In the genomic region with DNA sequence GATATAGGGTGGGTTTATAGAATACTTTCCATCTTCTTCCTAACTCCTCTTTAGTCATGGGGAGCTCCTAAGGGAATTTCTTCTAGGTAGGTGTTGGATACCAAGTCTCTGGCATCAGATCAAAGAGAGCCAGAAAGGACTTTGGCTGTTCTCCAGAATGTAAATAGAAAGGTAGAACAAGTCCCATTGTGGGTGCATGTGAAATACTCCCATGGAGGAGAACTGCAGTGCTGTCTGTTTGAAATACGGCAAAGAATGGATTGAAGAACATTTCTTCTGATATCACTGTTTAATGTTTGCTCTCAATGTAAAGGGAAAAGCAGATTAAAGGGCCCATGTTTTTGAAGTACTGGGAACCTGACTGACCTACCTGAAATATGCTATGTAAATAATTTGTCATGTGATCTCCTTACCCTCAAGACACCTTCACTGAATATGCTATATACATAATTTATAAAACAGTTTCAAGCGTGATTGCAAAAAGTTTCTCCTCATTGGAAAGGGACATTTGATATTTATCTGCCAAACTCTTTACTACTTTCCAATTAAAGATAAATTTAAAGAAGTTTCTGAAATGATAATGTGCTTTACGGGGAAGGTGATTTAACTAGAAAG, we compare ENCODE assay signal across 1 cellular context.
TF ChIP-seq lines count a peak whose summit lies in the region.

No MANE protein-coding gene starts in this region.

TF ChIP-seq in HepG2, 621 proteins besides CTCF, POLR2A, EP300 and RAD21 (continued from another document and continues in another):
- TF ChIP-seq TFDP1 (CRISPR knock-in tag; IDR thresholded peaks at IDR 0.05; ENCODE audit: borderline replicate concordance) = no peak
- no peak for TF ChIP-seq HIVEP1 (CRISPR knock-in tag; IDR thresholded peaks at IDR 0.05)
- TF ChIP-seq XRCC5 (optimal IDR thresholded peaks at IDR 0.05; ENCODE audit: low read length) = no peak
- TF ChIP-seq ZNF350 (CRISPR knock-in tag; IDR thresholded peaks at IDR 0.05; ENCODE audit: borderline replicate concordance, low read depth) = no peak
- TF ChIP-seq ZBTB37 (CRISPR knock-in tag; IDR thresholded peaks at IDR 0.05) = no peak
- no peak for TF ChIP-seq ZBTB42 (CRISPR knock-in tag; IDR thresholded peaks at IDR 0.05)
- no peak for TF ChIP-seq ZZZ3 (CRISPR knock-in tag; IDR thresholded peaks at IDR 0.05; ENCODE audit: borderline replicate concordance)
- TF ChIP-seq MTF1 (CRISPR knock-in tag; IDR thresholded peaks at IDR 0.05) = no peak
- TF ChIP-seq CBX5 (CRISPR knock-in tag; IDR thresholded peaks at IDR 0.05; ENCODE audit: borderline replicate concordance) = no peak
- no peak for TF ChIP-seq ISX (CRISPR knock-in tag; conservative IDR thresholded peaks at IDR 0.05)
- TF ChIP-seq MEIS1 (CRISPR knock-in tag; IDR thresholded peaks at IDR 0.05; ENCODE audit: borderline replicate concordance) = no peak
- TF ChIP-seq, protein P1, sequence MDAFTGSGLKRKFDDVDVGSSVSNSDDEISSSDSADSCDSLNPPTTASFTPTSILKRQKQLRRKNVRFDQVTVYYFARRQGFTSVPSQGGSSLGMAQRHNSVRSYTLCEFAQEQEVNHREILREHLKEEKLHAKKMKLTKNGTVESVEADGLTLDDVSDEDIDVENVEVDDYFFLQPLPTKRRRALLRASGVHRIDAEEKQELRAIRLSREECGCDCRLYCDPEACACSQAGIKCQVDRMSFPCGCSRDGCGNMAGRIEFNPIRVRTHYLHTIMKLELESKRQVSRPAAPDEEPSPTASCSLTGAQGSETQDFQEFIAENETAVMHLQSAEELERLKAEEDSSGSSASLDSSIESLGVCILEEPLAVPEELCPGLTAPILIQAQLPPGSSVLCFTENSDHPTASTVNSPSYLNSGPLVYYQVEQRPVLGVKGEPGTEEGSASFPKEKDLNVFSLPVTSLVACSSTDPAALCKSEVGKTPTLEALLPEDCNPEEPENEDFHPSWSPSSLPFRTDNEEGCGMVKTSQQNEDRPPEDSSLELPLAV (CRISPR knock-in tag; conservative IDR thresholded peaks at IDR 0.05; ENCODE audit: low read depth) = no peak
- TF ChIP-seq ZNF547 (CRISPR knock-in tag; IDR thresholded peaks at IDR 0.05) = no peak
- TF ChIP-seq THAP9 (CRISPR knock-in tag; IDR thresholded peaks at IDR 0.05; ENCODE audit: borderline replicate concordance) = no peak
- no peak for TF ChIP-seq TBL1XR1 (IDR thresholded peaks at IDR 0.05; ENCODE audit: borderline replicate concordance, low read length, partially characterized antibody)
- TF ChIP-seq KDM2A (CRISPR knock-in tag; IDR thresholded peaks at IDR 0.05; ENCODE audit: borderline replicate concordance, low read depth) = no peak
- TF ChIP-seq CBX1 (IDR thresholded peaks at IDR 0.05; ENCODE audit: low read depth) = no peak
- no peak for TF ChIP-seq HNF1B (CRISPR knock-in tag; IDR thresholded peaks at IDR 0.05)
- TF ChIP-seq ZBTB40 (IDR thresholded peaks at IDR 0.05) = no peak
- no peak; the same call in 1 of the 2 replicates for TF ChIP-seq ZBTB40 (CRISPR knock-in tag; IDR thresholded peaks at IDR 0.05)
- TF ChIP-seq ZNF296 (CRISPR knock-in tag; conservative IDR thresholded peaks at IDR 0.05) = no peak
- no peak for TF ChIP-seq U2AF1 (optimal IDR thresholded peaks at IDR 0.05; ENCODE audit: low read depth, low read length)
- TF ChIP-seq ZNF121 (CRISPR knock-in tag; IDR thresholded peaks at IDR 0.05) = no peak
- TF ChIP-seq ZNF598 (CRISPR knock-in tag; IDR thresholded peaks at IDR 0.05; ENCODE audit: borderline replicate concordance) = no peak
- TF ChIP-seq CEBPG (CRISPR knock-in tag; IDR thresholded peaks at IDR 0.05) = peak; percentile 36; the same call in 1 of the 2 replicates
- TF ChIP-seq ZMAT3 (CRISPR knock-in tag; conservative IDR thresholded peaks at IDR 0.05) = no peak
- TF ChIP-seq CEBPB (IDR thresholded peaks at IDR 0.05; ENCODE audit: borderline replicate concordance, low read depth, low read length) = no peak
- TF ChIP-seq ZNF460 (CRISPR knock-in tag; IDR thresholded peaks at IDR 0.05; ENCODE audit: borderline replicate concordance) = no peak
- TF ChIP-seq HNRNPLL (IDR thresholded peaks at IDR 0.05; ENCODE audit: low read depth, low read length, poor library complexity, severe bottlenecking) = no peak
- TF ChIP-seq KAT7 (CRISPR knock-in tag; IDR thresholded peaks at IDR 0.05; ENCODE audit: borderline replicate concordance) = no peak
- TF ChIP-seq ZNF20 (CRISPR knock-in tag; IDR thresholded peaks at IDR 0.05) = no peak
- no peak for TF ChIP-seq YEATS2 (CRISPR knock-in tag; IDR thresholded peaks at IDR 0.05; ENCODE audit: borderline replicate concordance)
- no peak for TF ChIP-seq ZNF619 (CRISPR knock-in tag; IDR thresholded peaks at IDR 0.05)
- no peak for TF ChIP-seq ZNF263 (CRISPR knock-in tag; IDR thresholded peaks at IDR 0.05)
- no peak for TF ChIP-seq SNRNP70 (IDR thresholded peaks at IDR 0.05; ENCODE audit: low read depth, low read length)
- no peak for TF ChIP-seq SATB2 (CRISPR knock-in tag; IDR thresholded peaks at IDR 0.05)
- no peak for TF ChIP-seq MAX (IDR thresholded peaks at IDR 0.05)
- no peak for TF ChIP-seq ZNF678 (CRISPR knock-in tag; IDR thresholded peaks at IDR 0.05)
- TF ChIP-seq MBD4 (IDR thresholded peaks at IDR 0.05; ENCODE audit: borderline replicate concordance, low read length) = no peak
- no peak for TF ChIP-seq DR1 (CRISPR knock-in tag; IDR thresholded peaks at IDR 0.05)
- no peak for TF ChIP-seq SNAPC5 (CRISPR knock-in tag; IDR thresholded peaks at IDR 0.05; ENCODE audit: borderline replicate concordance)
- no peak for TF ChIP-seq THAP7 (CRISPR knock-in tag; IDR thresholded peaks at IDR 0.05)
- TF ChIP-seq ZIK1 (CRISPR knock-in tag; IDR thresholded peaks at IDR 0.05; ENCODE audit: borderline replicate concordance, low read depth) = no peak
- TF ChIP-seq ZNF33B (CRISPR knock-in tag; IDR thresholded peaks at IDR 0.05) = no peak
- no peak for TF ChIP-seq SP2 (CRISPR knock-in tag; IDR thresholded peaks at IDR 0.05)
- TF ChIP-seq REL (CRISPR knock-in tag; conservative IDR thresholded peaks at IDR 0.05) = no peak
